Comparison of ENCODE assay signal across 8 cellular contexts in the genomic region with DNA sequence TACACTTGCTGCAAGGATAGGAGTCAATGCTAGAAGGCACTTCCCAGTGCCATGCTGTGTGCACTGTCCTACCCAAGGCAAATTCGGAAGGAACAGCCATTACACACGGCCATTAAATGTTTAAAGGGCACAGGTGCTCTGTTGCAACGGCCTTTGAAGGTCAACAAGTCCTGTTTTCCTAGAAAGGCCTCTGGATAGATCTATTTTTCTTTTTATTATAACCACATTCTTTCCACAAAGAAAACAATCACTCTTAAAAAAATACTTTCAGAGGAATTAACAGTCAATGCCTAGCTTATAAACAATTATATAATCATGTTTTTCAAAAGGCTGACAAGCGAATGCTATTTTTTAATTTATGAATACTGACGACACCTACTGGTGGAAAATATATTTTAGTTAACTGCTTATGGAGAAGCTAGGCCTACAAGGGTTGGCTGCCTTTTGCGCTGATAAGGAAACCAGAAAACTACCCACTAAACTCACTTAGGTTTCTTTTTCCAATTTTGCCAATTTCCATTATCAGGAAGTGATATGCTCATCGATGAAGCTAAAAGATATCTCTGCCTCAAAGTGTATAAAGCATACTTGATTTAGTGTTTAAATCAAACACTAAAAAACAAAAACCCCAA. TPM values are rescaled to one million over a fixed set of nuclear protein-coding genes. Genes with fewer than 3 reads are reported as not detected.
DNase-seq lines count a peak whose midpoint lies in the region; ATAC-seq, FAIRE-seq and TF ChIP-seq lines count a peak whose summit lies in the region.

No MANE protein-coding gene starts in this region.

- no peaks in the 10 kb centered on the region for H3K36me3 ChIP-seq in pancreas

- FAIRE-seq in frontal cortex (lab: Jason Lieb, UNC), result peak; percentile 42
- FAIRE-seq in pancreas (lab: Jason Lieb, UNC), result peak; percentile 67

- no peaks in the 10 kb centered on the region for H3K27me3 ChIP-seq in pancreas

- TF ChIP-seq POLR2A in GM18505 (IDR thresholded peaks at IDR 0.05; ENCODE audit: borderline replicate concordance, extremely low read depth, insufficient read depth, insufficient read length), result no peak

- H3K4me1 ChIP-seq in pancreas, result peaks cover 14 to 47% (median 27%) of the 10 kb centered on the region in 3 donors

- H3K27ac ChIP-seq in pancreas, result peak overlapping the region in 3 of 4 donors; percentile 40 to 85 (median 80)

- WGBS in pancreas, 2 donors, result 3% methylated on average over 7 of the region's 7 CpGs

- intact Hi-C loops in activated T-helper 2 cell treated with anti-CD3 and anti-CD28 coated beads, Interferon-gamma antibody, Interleukin-2, Interleukin-4, amounts not matched to agents 10 μg/mL and 5 μg/mL and 100 μg/mL, durations not matched to agents 14 hours and 24 hours and 36 hours (cut with micrococcal nuclease), result loop anchor here (1.0 to 2.0 kb wide), 4 partner anchors 15 to 97 kb away; no protein-coding TSS in a partner anchor
- intact Hi-C loops in pancreas (cut with DNase I), result loop anchor here in 2 of 3 donors (10.0 kb wide), 1 partner anchor 55 kb away; no protein-coding TSS in a partner anchor

- H3K4me1 Mint-ChIP-seq in activated T-helper 2 cell treated with anti-CD3 and anti-CD28 coated beads, Interferon-gamma antibody, Interleukin-2, Interleukin-4, amounts not matched to agents 10 μg/mL and 5 μg/mL and 100 μg/mL, durations not matched to agents 14 hours and 24 hours and 36 hours (ENCODE audit: low read depth), result peaks cover 53% of the 10 kb centered on the region

- peak overlapping the region; percentile 74 for H3K4me3 Mint-ChIP-seq in activated T-helper 2 cell treated with anti-CD3 and anti-CD28 coated beads, Interferon-gamma antibody, Interleukin-2, Interleukin-4, amounts not matched to agents 10 μg/mL and 5 μg/mL and 100 μg/mL, durations not matched to agents 14 hours and 24 hours and 36 hours (ENCODE audit: low read depth)

- H3K27me3 Mint-ChIP-seq in activated T-helper 2 cell treated with anti-CD3 and anti-CD28 coated beads, Interferon-gamma antibody, Interleukin-2, Interleukin-4, amounts not matched to agents 10 μg/mL and 5 μg/mL and 100 μg/mL, durations not matched to agents 14 hours and 24 hours and 36 hours (ENCODE audit: low read depth), result no peaks in the 10 kb centered on the region

- no peaks in the 10 kb centered on the region for H3K9me3 ChIP-seq in pancreas

- H3K9me3 Mint-ChIP-seq in activated T-helper 2 cell treated with anti-CD3 and anti-CD28 coated beads, Interferon-gamma antibody, Interleukin-2, Interleukin-4, amounts not matched to agents 10 μg/mL and 5 μg/mL and 100 μg/mL, durations not matched to agents 14 hours and 24 hours and 36 hours, result no peaks in the 10 kb centered on the region

- TF ChIP-seq CTCF in AG10803 (conservative IDR thresholded peaks at IDR 0.05; ENCODE audit: low read length) (peak; percentile 66), GM20000 (IDR thresholded peaks at IDR 0.05; ENCODE audit: extremely low read depth, missing control alignments) (no peak), pancreas (IDR thresholded peaks at IDR 0.05) (peak; percentile 19 to 56 (median 45))

- DNase-seq in AG10803 (ENCODE audit: low read depth) (peak; percentile 62), GM20000 (ENCODE audit: low spot score) (peak; percentile 64), NCI-H524 (lab: John Stamatoyannopoulos, UW) (peak; percentile 33 to 77), frontal cortex (ENCODE audit: low spot score in 2 of 2) (peak; percentile 35 to 60), pancreas (no peak)
- no peak for DNase-seq in activated T-helper 2 cell treated with anti-CD3 and anti-CD28 coated beads, Interferon-gamma antibody, Interleukin-2, Interleukin-4, amounts not matched to agents 10 μg/mL and 5 μg/mL and 100 μg/mL, durations not matched to agents 14 hours and 24 hours and 36 hours (ENCODE audit: low spot score)

- peaks cover 41% of the 10 kb centered on the region for H3K36me3 Mint-ChIP-seq in activated T-helper 2 cell treated with anti-CD3 and anti-CD28 coated beads, Interferon-gamma antibody, Interleukin-2, Interleukin-4, amounts not matched to agents 10 μg/mL and 5 μg/mL and 100 μg/mL, durations not matched to agents 14 hours and 24 hours and 36 hours (ENCODE audit: low read depth)

- H3K27ac Mint-ChIP-seq in activated T-helper 2 cell treated with anti-CD3 and anti-CD28 coated beads, Interferon-gamma antibody, Interleukin-2, Interleukin-4, amounts not matched to agents 10 μg/mL and 5 μg/mL and 100 μg/mL, durations not matched to agents 14 hours and 24 hours and 36 hours, result peak overlapping the region; percentile 77

- H3K4me3 ChIP-seq in AG10803 (ENCODE audit: low read length) (no peak overlapping the region), pancreas (peak overlapping the region; percentile 19 to 91 (median 85))

- ATAC-seq in pancreas (peak in 3 of 4 donors; percentile 27 to 39 (median 36)), GM18505 (IDR thresholded peaks at IDR 0.05; ENCODE audit: unreplicated experiment) (no peak), HG03439 (IDR thresholded peaks at IDR 0.05; ENCODE audit: unreplicated experiment) (no peak)

RNA-seq across cellular contexts. Expression of a gene that starts 2.4 kb away (rescaled TPM):
- 38.3 and 38.6 TPM in 2 replicates for total RNA-seq in activated T-helper 2 cell treated with anti-CD3 and anti-CD28 coated beads, Interferon-gamma antibody, Interleukin-2, Interleukin-4, amounts not matched to agents 10 μg/mL and 5 μg/mL and 100 μg/mL, durations not matched to agents 14 hours and 24 hours and 36 hours
- total RNA-seq in frontal cortex (26.1 TPM), pancreas (10 to 100 TPM; 12.6 to 36.5 (median 26.8) TPM)
- polyA plus RNA-seq in pancreas, result 10 to 100 TPM; 11.4 to 11.8 TPM

Comparison
In these comparisons a context has a peak if more than half of its experiments do, and no peak if none do; other contexts are left out.
1. DNase-seq: peak in AG10803 (single experiment), GM20000 (single experiment), NCI-H524 (2 of 2) and frontal cortex (2 of 2); none in activated T-helper 2 cell treated with anti-CD3 and anti-CD28 coated beads, Interferon-gamma antibody, Interleukin-2, Interleukin-4, amounts not matched to agents 10 μg/mL and 5 μg/mL and 100 μg/mL, durations not matched to agents 14 hours and 24 hours and 36 hours (single experiment) and pancreas (0 of 6).
2. ATAC-seq: peak in pancreas (3 of 4); none in GM18505 (single experiment) and HG03439 (single experiment).